ENCODE assay signal across 22 cellular contexts in the genomic region with DNA sequence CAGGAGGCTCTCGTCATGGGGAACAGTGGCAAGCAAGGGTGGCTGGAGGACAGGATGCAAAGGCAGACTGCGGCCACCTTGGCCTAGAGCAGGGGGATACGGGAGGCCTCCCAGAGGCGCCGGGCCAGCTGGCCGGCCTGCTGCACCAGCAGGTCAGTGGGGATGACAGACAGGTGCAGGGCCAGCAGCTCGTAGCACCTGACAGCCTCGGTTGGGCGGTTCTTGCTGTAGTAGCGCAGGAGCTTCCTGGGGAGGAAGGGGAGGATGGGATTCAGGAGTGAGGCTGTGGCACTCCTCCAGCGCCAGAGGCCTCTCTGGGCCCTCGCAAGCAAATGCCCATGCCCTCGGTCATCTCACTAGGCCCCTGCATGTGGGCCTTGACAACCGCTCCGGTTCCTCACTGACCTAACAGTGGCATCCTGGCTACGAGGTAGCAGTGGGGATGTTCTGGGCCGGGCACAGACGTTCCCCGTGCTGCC. TPM values are rescaled to one million over a fixed set of nuclear protein-coding genes. Genes with fewer than 3 reads are reported as not detected.
A peak's percentile ranks its signal among the peaks of the same experiment; 100 is the strongest.
DNase-seq lines count a peak whose midpoint lies in the region; ATAC-seq lines count a peak whose summit lies in the region.
"Had no signal": no experiment of that assay in that cellular context is flagged by ENCODE, and none has a peak within 500 bp of the region (broad histone marks: within the 10 kb centered on the region; RNA-seq: fewer than 3 reads in every experiment).

No MANE protein-coding gene starts in this region.

- peak overlapping the region; percentile 84 for H3K27ac Mint-ChIP-seq in stimulated activated effector memory CD8-positive, alpha-beta T cell treated with anti-CD3 and anti-CD28 coated beads, Interleukin-12 subunit alpha, Interleukin-12 subunit beta, amount 100 ng/mL, for 72 hours
- H3K27ac Mint-ChIP-seq in activated T-helper 1 cell treated with anti-CD3 and anti-CD28 coated beads, Interleukin-12 subunit alpha, Interleukin-12 subunit beta, Interleukin-2, Interleukin-4 antibody, amounts not matched to agents 30 ng/mL and 10 ng/mL and 1 ng/mL, durations not matched to agents 14 hours and 24 hours and 36 hours, result no peak overlapping the region

- no peak overlapping the region for H3K4me3 Mint-ChIP-seq in stimulated activated effector memory CD8-positive, alpha-beta T cell treated with anti-CD3 and anti-CD28 coated beads, Interleukin-12 subunit alpha, Interleukin-12 subunit beta, amount 100 ng/mL, for 72 hours
- H3K4me3 Mint-ChIP-seq in activated T-helper 1 cell treated with anti-CD3 and anti-CD28 coated beads, Interleukin-12 subunit alpha, Interleukin-12 subunit beta, Interleukin-2, Interleukin-4 antibody, amounts not matched to agents 30 ng/mL and 10 ng/mL and 1 ng/mL, durations not matched to agents 14 hours and 24 hours and 36 hours, result no peak overlapping the region
- H3K4me3 Mint-ChIP-seq: CD4-positive, alpha-beta memory T cell had no signal

- peaks cover 18% of the 10 kb centered on the region for H3K4me1 Mint-ChIP-seq in stimulated activated effector memory CD8-positive, alpha-beta T cell treated with anti-CD3 and anti-CD28 coated beads, Interleukin-12 subunit alpha, Interleukin-12 subunit beta, amount 100 ng/mL, for 72 hours
- H3K4me1 Mint-ChIP-seq in activated T-helper 1 cell treated with anti-CD3 and anti-CD28 coated beads, Interleukin-12 subunit alpha, Interleukin-12 subunit beta, Interleukin-2, Interleukin-4 antibody, amounts not matched to agents 30 ng/mL and 10 ng/mL and 1 ng/mL, durations not matched to agents 14 hours and 24 hours and 36 hours (ENCODE audit: low read depth), result peaks cover 15% of the 10 kb centered on the region

- peaks cover 28% of the 10 kb centered on the region for H3K36me3 Mint-ChIP-seq in stimulated activated effector memory CD8-positive, alpha-beta T cell treated with anti-CD3 and anti-CD28 coated beads, Interleukin-12 subunit alpha, Interleukin-12 subunit beta, amount 100 ng/mL, for 72 hours
- peaks cover 11% of the 10 kb centered on the region for H3K36me3 Mint-ChIP-seq in activated T-helper 1 cell treated with anti-CD3 and anti-CD28 coated beads, Interleukin-12 subunit alpha, Interleukin-12 subunit beta, Interleukin-2, Interleukin-4 antibody, amounts not matched to agents 30 ng/mL and 10 ng/mL and 1 ng/mL, durations not matched to agents 14 hours and 24 hours and 36 hours (ENCODE audit: low read depth)

- intact Hi-C loops in activated T-helper 1 cell treated with anti-CD3 and anti-CD28 coated beads, Interleukin-12 subunit alpha, Interleukin-12 subunit beta, Interleukin-2, Interleukin-4 antibody, amounts not matched to agents 30 ng/mL and 10 ng/mL and 1 ng/mL, durations not matched to agents 14 hours and 24 hours and 36 hours (cut with micrococcal nuclease), result no loop called here

- DNase-seq in G401 (ENCODE audit: low spot score), result peak; percentile 74
- peak; percentile 69 for DNase-seq in cerebellar cortex (ENCODE audit: low spot score)
- DNase-seq in left lobe of liver (ENCODE audit: low spot score), result peak; percentile 42
- DNase-seq in stimulated activated effector memory CD8-positive, alpha-beta T cell treated with anti-CD3 and anti-CD28 coated beads, Interleukin-12 subunit alpha, Interleukin-12 subunit beta, amount 100 ng/mL, for 72 hours (ENCODE audit: low spot score in 2 of 2), result no peak
- DNase-seq in foreskin melanocyte, result no peak
- no peak for DNase-seq in activated T-helper 1 cell treated with anti-CD3 and anti-CD28 coated beads, Interleukin-12 subunit alpha, Interleukin-12 subunit beta, Interleukin-2, Interleukin-4 antibody, amounts not matched to agents 30 ng/mL and 10 ng/mL and 1 ng/mL, durations not matched to agents 14 hours and 24 hours and 36 hours (ENCODE audit: low spot score)
- DNase-seq in DMS79 treated with DMSO at 0.1 percent for 48 hours (lab: John Stamatoyannopoulos, UW), result no peak
- DNase-seq in NCI-H187 (lab: John Stamatoyannopoulos, UW), result no peak
- DNase-seq: CD4-positive, alpha-beta memory T cell; COR-L47; DMS79; H7; Kasumi-1; NCI-H1092 treated with DMSO at 0.1 percent for 48 hours; NCI-H1436 treated with DMSO at 0.1 percent for 48 hours; NCI-H1930; NCI-H2107; NCI-H526; NCI-H82; PC-9; RPMI8226; SHP77 had no signal

- no peaks in the 10 kb centered on the region for H3K9me3 Mint-ChIP-seq in stimulated activated effector memory CD8-positive, alpha-beta T cell treated with anti-CD3 and anti-CD28 coated beads, Interleukin-12 subunit alpha, Interleukin-12 subunit beta, amount 100 ng/mL, for 72 hours
- no peaks in the 10 kb centered on the region for H3K9me3 Mint-ChIP-seq in activated T-helper 1 cell treated with anti-CD3 and anti-CD28 coated beads, Interleukin-12 subunit alpha, Interleukin-12 subunit beta, Interleukin-2, Interleukin-4 antibody, amounts not matched to agents 30 ng/mL and 10 ng/mL and 1 ng/mL, durations not matched to agents 14 hours and 24 hours and 36 hours
- H3K9me3 Mint-ChIP-seq: CD4-positive, alpha-beta memory T cell had no signal

- no peaks in the 10 kb centered on the region for H3K27me3 Mint-ChIP-seq in activated T-helper 1 cell treated with anti-CD3 and anti-CD28 coated beads, Interleukin-12 subunit alpha, Interleukin-12 subunit beta, Interleukin-2, Interleukin-4 antibody, amounts not matched to agents 30 ng/mL and 10 ng/mL and 1 ng/mL, durations not matched to agents 14 hours and 24 hours and 36 hours (ENCODE audit: insufficient read depth)
- H3K27me3 Mint-ChIP-seq: CD4-positive, alpha-beta memory T cell had no signal

- in situ Hi-C loops in G401 (cut with HindIII; ENCODE audit: low sequenced_read_pairs), result no loop called here

- ATAC-seq in left lobe of liver, result no peak
- no peak for ATAC-seq in stimulated activated effector memory CD8-positive, alpha-beta T cell treated with anti-CD3 and anti-CD28 coated beads, Interleukin-12 subunit alpha, Interleukin-12 subunit beta, amount 100 ng/mL, for 72 hours

RNA-seq across cellular contexts. Expression of a gene that starts 2.5 kb away (rescaled TPM):
- not detected in 2 replicates for total RNA-seq in G401 (2014; rRNA removed; shearing (Covaris generic))
- 5.4 TPM for total RNA-seq in left lobe of liver
- 2.8 and 2.9 TPM in 2 replicates for total RNA-seq in activated T-helper 1 cell treated with anti-CD3 and anti-CD28 coated beads, Interleukin-12 subunit alpha, Interleukin-12 subunit beta, Interleukin-2, Interleukin-4 antibody, amounts not matched to agents 30 ng/mL and 10 ng/mL and 1 ng/mL, durations not matched to agents 14 hours and 24 hours and 36 hours

RNA-seq across cellular contexts. Expression of a gene that starts 29.2 kb away (rescaled TPM):
- 33.1 and 38.8 TPM in 2 replicates for total RNA-seq in G401 (2014; rRNA removed; shearing (Covaris generic))
- total RNA-seq in left lobe of liver, result 26.0 TPM
- total RNA-seq in activated T-helper 1 cell treated with anti-CD3 and anti-CD28 coated beads, Interleukin-12 subunit alpha, Interleukin-12 subunit beta, Interleukin-2, Interleukin-4 antibody, amounts not matched to agents 30 ng/mL and 10 ng/mL and 1 ng/mL, durations not matched to agents 14 hours and 24 hours and 36 hours, result 56.1 and 63.1 TPM in 2 replicates

Comparison
In these comparisons a context has a peak if more than half of its experiments do, and no peak if none do; other contexts are left out.
1. DNase-seq: peak in G401 (single experiment), cerebellar cortex (single experiment) and left lobe of liver (single experiment); none in stimulated activated effector memory CD8-positive, alpha-beta T cell treated with anti-CD3 and anti-CD28 coated beads, Interleukin-12 subunit alpha, Interleukin-12 subunit beta, amount 100 ng/mL, for 72 hours (0 of 2), foreskin melanocyte (single experiment), activated T-helper 1 cell treated with anti-CD3 and anti-CD28 coated beads, Interleukin-12 subunit alpha, Interleukin-12 subunit beta, Interleukin-2, Interleukin-4 antibody, amounts not matched to agents 30 ng/mL and 10 ng/mL and 1 ng/mL, durations not matched to agents 14 hours and 24 hours and 36 hours (single experiment), DMS79 treated with DMSO at 0.1 percent for 48 hours (single experiment) and NCI-H187 (0 of 2).